Comparison of ENCODE assay signal across 33 cellular contexts in genomic region chr1:186438567-186438966, GRCh38. TPM values are rescaled to one million over a fixed set of nuclear protein-coding genes. Genes with fewer than 3 reads are reported as not detected.
"Had no signal": no experiment of that assay in that cellular context is flagged by ENCODE, and none has a peak within 500 bp of the region (broad histone marks: within the 10 kb centered on the region; RNA-seq: fewer than 3 reads in every experiment).

No MANE protein-coding gene starts in this region.

- ATAC-seq: effector memory CD8-positive, alpha-beta T cell; esophagus mucosa; gastrocnemius medialis; heart right ventricle; left cardiac atrium; left lung; left ventricle myocardium superior; lower lobe of right lung; mucosa of descending colon had no signal

- H3K36me3 ChIP-seq: colonic mucosa, esophagus squamous epithelium, gastrocnemius medialis, left lung, lower lobe of right lung had no signal

- H3K27me3 Mint-ChIP-seq: dendritic cell treated with granulocyte-macrophage colony-stimulating factor and Interleukin-4, amounts not matched to agents 40 ng/mL and 50 ng/mL, for 4 days; effector memory CD8-positive, alpha-beta T cell; naive B cell had no signal

- H3K9me3 Mint-ChIP-seq: dendritic cell treated with granulocyte-macrophage colony-stimulating factor and Interleukin-4, amounts not matched to agents 40 ng/mL and 50 ng/mL, for 4 days; effector memory CD8-positive, alpha-beta T cell; endodermal cell; mesothelial cell of epicardium; naive B cell had no signal

- DNase-seq: colonic mucosa; cortex of kidney; effector CD8-positive, alpha-beta T cell; effector memory CD8-positive, alpha-beta T cell; endodermal cell; erythroblast; esophagus squamous epithelium; foreskin fibroblast; foreskin melanocyte; gastrocnemius medialis; glutamatergic neuron; head of caudate nucleus; heart right ventricle; hippocampal formation; left cardiac atrium; left lung; left ventricle myocardium superior; lower lobe of right lung; mesenchymal stem cell; mucosa of descending colon; naive B cell had no signal

- H3K4me1 Mint-ChIP-seq: naive B cell had no signal

- H3K27ac Mint-ChIP-seq: dendritic cell treated with granulocyte-macrophage colony-stimulating factor and Interleukin-4, amounts not matched to agents 40 ng/mL and 50 ng/mL, for 4 days; effector memory CD8-positive, alpha-beta T cell; endodermal cell; mesothelial cell of epicardium; naive B cell had no signal

- H3K27me3 ChIP-seq: colonic mucosa, esophagus squamous epithelium, gastrocnemius medialis, heart right ventricle, left lung had no signal

- H3K4me1 ChIP-seq: colonic mucosa, gastrocnemius medialis, lower lobe of right lung had no signal

- H3K4me3 Mint-ChIP-seq: dendritic cell treated with granulocyte-macrophage colony-stimulating factor and Interleukin-4, amounts not matched to agents 40 ng/mL and 50 ng/mL, for 4 days; effector memory CD8-positive, alpha-beta T cell; endodermal cell; mesothelial cell of epicardium; naive B cell had no signal

- H3K27ac ChIP-seq: colonic mucosa, epithelial cell of prostate, esophagus squamous epithelium, gastrocnemius medialis, heart right ventricle, left lung, lower lobe of right lung had no signal

- H3K4me3 ChIP-seq: colonic mucosa, esophagus squamous epithelium, gastrocnemius medialis, heart right ventricle, left lung, lower lobe of right lung, mucosa of descending colon had no signal

- H3K9me3 ChIP-seq: colonic mucosa, esophagus squamous epithelium, gastrocnemius medialis, heart right ventricle, left lung, lower lobe of right lung, mucosa of descending colon had no signal

RNA-seq across cellular contexts. Expression of gene PDC, which starts 22.3 kb away (rescaled TPM):
- total RNA-seq: colonic mucosa, dermis microvascular lymphatic vessel endothelial cell, endodermal cell, esophagus mucosa, esophagus squamous epithelium, gastrocnemius medialis, glomerular endothelial cell, heart right ventricle, kidney epithelial cell, left cardiac atrium, left lung, left ventricle myocardium superior, lower leg skin, lower lobe of right lung, lung microvascular endothelial cell, mesenteric fat pad, mesothelial cell of epicardium, mucosa of descending colon, myocyte had no signal
- polyA plus RNA-seq: heart right ventricle, keratinocyte had no signal
